1 cellular context compared by ENCODE assay signal in the genomic region with DNA sequence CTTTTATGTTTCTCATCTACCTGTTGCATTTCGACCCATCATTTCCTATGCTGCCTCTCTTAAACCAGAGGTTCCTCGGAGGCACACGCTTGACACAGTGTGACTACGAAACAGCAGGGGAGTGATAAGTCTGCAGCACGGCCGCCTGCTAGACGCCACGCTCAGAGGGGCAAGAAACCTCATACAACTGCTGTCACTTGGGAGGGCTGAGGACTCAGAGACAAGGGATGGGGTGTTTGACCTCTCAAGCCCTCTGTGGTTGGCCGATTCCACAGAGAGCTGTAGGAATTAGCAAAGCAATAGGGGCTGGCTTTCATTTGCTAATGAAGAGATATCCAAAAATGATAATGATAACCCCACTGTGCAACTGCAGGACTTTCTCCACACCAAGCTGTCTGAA.
TF ChIP-seq lines count a peak whose summit lies in the region.

No MANE protein-coding gene starts in this region.

TF ChIP-seq in WTC11, 78 proteins besides CTCF, POLR2A, EP300 and RAD21:
- TF ChIP-seq, protein P1, sequence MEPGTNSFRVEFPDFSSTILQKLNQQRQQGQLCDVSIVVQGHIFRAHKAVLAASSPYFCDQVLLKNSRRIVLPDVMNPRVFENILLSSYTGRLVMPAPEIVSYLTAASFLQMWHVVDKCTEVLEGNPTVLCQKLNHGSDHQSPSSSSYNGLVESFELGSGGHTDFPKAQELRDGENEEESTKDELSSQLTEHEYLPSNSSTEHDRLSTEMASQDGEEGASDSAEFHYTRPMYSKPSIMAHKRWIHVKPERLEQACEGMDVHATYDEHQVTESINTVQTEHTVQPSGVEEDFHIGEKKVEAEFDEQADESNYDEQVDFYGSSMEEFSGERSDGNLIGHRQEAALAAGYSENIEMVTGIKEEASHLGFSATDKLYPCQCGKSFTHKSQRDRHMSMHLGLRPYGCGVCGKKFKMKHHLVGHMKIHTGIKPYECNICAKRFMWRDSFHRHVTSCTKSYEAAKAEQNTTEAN (CRISPR knock-in tag; IDR thresholded peaks at IDR 0.05): no peak
- TF ChIP-seq, protein P2, sequence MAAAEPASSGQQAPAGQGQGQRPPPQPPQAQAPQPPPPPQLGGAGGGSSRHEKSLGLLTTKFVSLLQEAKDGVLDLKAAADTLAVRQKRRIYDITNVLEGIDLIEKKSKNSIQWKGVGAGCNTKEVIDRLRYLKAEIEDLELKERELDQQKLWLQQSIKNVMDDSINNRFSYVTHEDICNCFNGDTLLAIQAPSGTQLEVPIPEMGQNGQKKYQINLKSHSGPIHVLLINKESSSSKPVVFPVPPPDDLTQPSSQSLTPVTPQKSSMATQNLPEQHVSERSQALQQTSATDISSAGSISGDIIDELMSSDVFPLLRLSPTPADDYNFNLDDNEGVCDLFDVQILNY (CRISPR knock-in tag; IDR thresholded peaks at IDR 0.05): no peak
- TF ChIP-seq OVOL2 (CRISPR knock-in tag; IDR thresholded peaks at IDR 0.05; ENCODE audit: borderline replicate concordance) (no peak), EMX1 (CRISPR knock-in tag; IDR thresholded peaks at IDR 0.05) (no peak), RELA (CRISPR knock-in tag; IDR thresholded peaks at IDR 0.05; ENCODE audit: borderline replicate concordance) (no peak), NR3C1 (CRISPR knock-in tag; conservative IDR thresholded peaks at IDR 0.05; ENCODE audit: low read depth) (no peak)
- TF ChIP-seq, protein P3, sequence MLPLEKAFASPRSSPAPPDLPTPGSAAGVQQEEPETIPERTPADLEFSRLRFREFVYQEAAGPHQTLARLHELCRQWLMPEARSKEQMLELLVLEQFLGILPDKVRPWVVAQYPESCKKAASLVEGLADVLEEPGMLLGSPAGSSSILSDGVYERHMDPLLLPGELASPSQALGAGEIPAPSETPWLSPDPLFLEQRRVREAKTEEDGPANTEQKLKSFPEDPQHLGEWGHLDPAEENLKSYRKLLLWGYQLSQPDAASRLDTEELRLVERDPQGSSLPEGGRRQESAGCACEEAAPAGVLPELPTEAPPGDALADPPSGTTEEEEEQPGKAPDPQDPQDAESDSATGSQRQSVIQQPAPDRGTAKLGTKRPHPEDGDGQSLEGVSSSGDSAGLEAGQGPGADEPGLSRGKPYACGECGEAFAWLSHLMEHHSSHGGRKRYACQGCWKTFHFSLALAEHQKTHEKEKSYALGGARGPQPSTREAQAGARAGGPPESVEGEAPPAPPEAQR (CRISPR knock-in tag; IDR thresholded peaks at IDR 0.05): no peak
- TF ChIP-seq, protein P4, sequence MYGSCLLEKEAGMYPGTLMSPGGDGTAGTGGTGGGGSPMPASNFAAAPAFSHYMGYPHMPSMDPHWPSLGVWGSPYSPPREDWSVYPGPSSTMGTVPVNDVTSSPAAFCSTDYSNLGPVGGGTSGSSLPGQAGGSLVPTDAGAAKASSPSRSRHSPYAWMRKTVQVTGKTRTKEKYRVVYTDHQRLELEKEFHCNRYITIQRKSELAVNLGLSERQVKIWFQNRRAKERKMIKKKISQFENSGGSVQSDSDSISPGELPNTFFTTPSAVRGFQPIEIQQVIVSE (CRISPR knock-in tag; IDR thresholded peaks at IDR 0.05; ENCODE audit: borderline replicate concordance): no peak
